In genomic region chr9:120761011-120761410, GRCh38 we compare ENCODE assay signal across 2 cellular contexts.
TF ChIP-seq lines count a peak whose summit lies in the region.

No MANE protein-coding gene starts in this region.

TF ChIP-seq in IMR-90, 13 proteins besides CTCF, POLR2A, EP300 and RAD21:
- no peak for TF ChIP-seq MXI1 (IDR thresholded peaks at IDR 0.05; ENCODE audit: borderline replicate concordance, low read depth, low read length)
- no peak for TF ChIP-seq CEBPB (IDR thresholded peaks at IDR 0.05; ENCODE audit: low read depth, low read length)
- TF ChIP-seq SMC3 (IDR thresholded peaks at IDR 0.05; ENCODE audit: low read depth, low read length): no peak
- no peak for TF ChIP-seq RFX5 (IDR thresholded peaks at IDR 0.05; ENCODE audit: low read depth, low read length)
- no peak for TF ChIP-seq ELK1 (IDR thresholded peaks at IDR 0.05; ENCODE audit: borderline replicate concordance, low read depth, low read length)
- no peak for TF ChIP-seq NFE2L2 (IDR thresholded peaks at IDR 0.05; ENCODE audit: low read depth, low read length)
- TF ChIP-seq RCOR1 (IDR thresholded peaks at IDR 0.05; ENCODE audit: insufficient replicate concordance, low read length): no peak
- no peak for TF ChIP-seq FOS (IDR thresholded peaks at IDR 0.05; ENCODE audit: low read depth, low read length)
- TF ChIP-seq MAZ (IDR thresholded peaks at IDR 0.05; ENCODE audit: borderline replicate concordance, low read depth, low read length): no peak
- TF ChIP-seq MAFK (IDR thresholded peaks at IDR 0.05; ENCODE audit: low read depth, low read length): no peak
- TF ChIP-seq CHD1 (IDR thresholded peaks at IDR 0.05; ENCODE audit: low read depth, low read length): no peak
- TF ChIP-seq USF2 (IDR thresholded peaks at IDR 0.05; ENCODE audit: low read depth, low read length): no peak
- TF ChIP-seq BHLHE40 (IDR thresholded peaks at IDR 0.05; ENCODE audit: low read depth, low read length): no peak
TF ChIP-seq in IMR-90: peak in this region for 0.

TF ChIP-seq in endothelial cell of umbilical vein, 7 proteins besides CTCF, POLR2A, EP300 and RAD21:
- no peak for TF ChIP-seq FOS (IDR thresholded peaks at IDR 0.05; ENCODE audit: borderline replicate concordance, insufficient read depth, low read length)
- no peak for TF ChIP-seq POLR2AphosphoS5 (IDR thresholded peaks at IDR 0.05; ENCODE audit: insufficient read depth, low read depth, low read length)
- TF ChIP-seq EZH2 (IDR thresholded peaks at IDR 0.05; ENCODE audit: borderline replicate concordance, low read depth, low read length, severe bottlenecking): no peak
- no peak for TF ChIP-seq JUN (IDR thresholded peaks at IDR 0.05; ENCODE audit: borderline replicate concordance, insufficient read depth, insufficient read length, low read depth)
- TF ChIP-seq GATA2 (IDR thresholded peaks at IDR 0.05; ENCODE audit: insufficient read depth, insufficient read length, low read depth, low read length): no peak
- no peak for TF ChIP-seq MYC (IDR thresholded peaks at IDR 0.05; ENCODE audit: low read depth, low read length)
- TF ChIP-seq MAX (IDR thresholded peaks at IDR 0.05; ENCODE audit: insufficient read depth, insufficient read length): no peak
